8 cellular contexts compared by ENCODE assay signal in the genomic region with DNA sequence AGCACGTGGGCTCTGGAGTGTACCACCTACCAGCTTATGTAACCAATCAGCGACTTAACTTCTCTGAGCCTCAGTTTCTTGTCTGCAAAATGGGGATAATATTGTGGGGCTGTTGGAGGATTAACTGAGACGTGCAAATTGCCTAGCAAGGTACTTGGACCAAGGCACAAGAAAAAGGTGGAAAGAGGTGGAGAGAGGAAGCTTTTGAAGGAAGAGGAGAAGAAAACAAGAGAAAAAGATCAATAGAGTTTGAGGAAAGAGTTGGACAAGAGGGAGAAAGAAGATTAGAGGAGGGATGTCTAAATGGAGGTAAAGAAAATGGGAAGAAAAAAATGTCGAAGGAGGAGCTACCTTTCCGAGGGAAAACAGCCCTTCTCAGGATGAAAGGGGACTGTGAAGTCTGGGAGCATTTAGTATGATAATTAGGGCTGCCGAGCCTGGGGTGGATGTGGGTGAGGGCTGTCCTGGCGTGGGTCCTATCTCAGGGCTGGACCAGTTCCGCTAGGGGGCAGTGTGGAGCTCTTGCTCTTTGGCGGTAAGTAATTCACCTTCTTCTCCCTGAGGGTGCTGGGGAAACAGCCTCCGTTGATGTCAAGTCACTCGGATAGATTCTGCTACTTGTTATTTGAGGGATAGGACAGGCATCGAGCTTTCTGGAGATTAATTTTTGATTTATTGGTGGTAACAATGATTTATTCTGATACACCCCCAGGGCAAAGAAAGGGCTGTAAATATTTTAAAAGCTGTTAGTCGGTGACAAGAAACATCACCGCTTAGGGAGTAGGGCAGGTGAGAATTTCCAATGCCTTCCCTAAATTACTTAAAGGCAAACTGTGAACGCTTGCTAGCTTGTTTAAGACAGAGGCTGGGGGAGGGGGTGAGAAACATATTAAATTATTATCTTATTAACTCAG.
A peak's percentile ranks its signal among the peaks of the same experiment; 100 is the strongest.
DNase-seq lines count a peak whose midpoint lies in the region; ATAC-seq lines count a peak whose summit lies in the region.

No MANE protein-coding gene starts in this region.

- H3K9me3 Mint-ChIP-seq in activated CD4-positive, alpha-beta T cell treated with anti-CD3 and anti-CD28 coated beads, Interleukin-2, amount 10 ng/mL, durations not matched to agents 24 days and 14 days = no peaks in the 10 kb centered on the region

- no peak overlapping the region for H3K4me3 Mint-ChIP-seq in activated CD4-positive, alpha-beta T cell treated with anti-CD3 and anti-CD28 coated beads, Interleukin-2, amount 10 ng/mL, durations not matched to agents 24 days and 14 days

- H3K27ac Mint-ChIP-seq in activated CD4-positive, alpha-beta T cell treated with anti-CD3 and anti-CD28 coated beads, Interleukin-2, amount 10 ng/mL, durations not matched to agents 24 days and 14 days = no peak overlapping the region

- H3K27me3 Mint-ChIP-seq in activated CD4-positive, alpha-beta T cell treated with anti-CD3 and anti-CD28 coated beads, Interleukin-2, amount 10 ng/mL, durations not matched to agents 24 days and 14 days = peaks cover 25% of the 10 kb centered on the region

- no peaks in the 10 kb centered on the region for H3K36me3 Mint-ChIP-seq in activated CD4-positive, alpha-beta T cell treated with anti-CD3 and anti-CD28 coated beads, Interleukin-2, amount 10 ng/mL, durations not matched to agents 24 days and 14 days (ENCODE audit: low read depth)

- DNase-seq in Right ventricle myocardium inferior (ENCODE audit: missing footprints) = peak; percentile 77
- no peak for DNase-seq in cardiac septum (ENCODE audit: low spot score)
- peak; percentile 81 for DNase-seq in NCI-H2227 (lab: John Stamatoyannopoulos, UW; ENCODE audit: unreplicated experiment)
- DNase-seq in activated CD4-positive, alpha-beta T cell treated with anti-CD3 and anti-CD28 coated beads, Interleukin-2, amount 10 ng/mL, durations not matched to agents 24 days and 14 days = peak; percentile 93
- peak; percentile 20 to 64 for DNase-seq in dermis microvascular lymphatic vessel endothelial cell (ENCODE audit: low read depth in 2 of 2)
- DNase-seq in medulla oblongata (ENCODE audit: extremely low spot score) = peak; percentile 59
- peak; percentile 73 for DNase-seq in stimulated activated CD8-positive, alpha-beta memory T cell treated with anti-CD3 and anti-CD28 coated beads, Interleukin-15, amount 100 ng/mL, for 1 hour (ENCODE audit: low read depth)

- ATAC-seq in Right ventricle myocardium inferior (no peak), GM21515 (IDR thresholded peaks at IDR 0.05; ENCODE audit: unreplicated experiment) (no peak)

- intact Hi-C loops in Right ventricle myocardium inferior (cut with DNase I) = no loop called here
- intact Hi-C loops in cardiac septum (cut with DNase I) = no loop called here
- intact Hi-C loops in activated CD4-positive, alpha-beta T cell treated with anti-CD3 and anti-CD28 coated beads, Interleukin-2, amount 10 ng/mL, durations not matched to agents 24 days and 14 days (cut with micrococcal nuclease) = loop anchor here (1.0 kb wide), 1 partner anchor 16 kb away; no protein-coding TSS in a partner anchor

- H3K4me1 Mint-ChIP-seq in activated CD4-positive, alpha-beta T cell treated with anti-CD3 and anti-CD28 coated beads, Interleukin-2, amount 10 ng/mL, durations not matched to agents 24 days and 14 days = peaks cover 6% of the 10 kb centered on the region
